In the genomic region with DNA sequence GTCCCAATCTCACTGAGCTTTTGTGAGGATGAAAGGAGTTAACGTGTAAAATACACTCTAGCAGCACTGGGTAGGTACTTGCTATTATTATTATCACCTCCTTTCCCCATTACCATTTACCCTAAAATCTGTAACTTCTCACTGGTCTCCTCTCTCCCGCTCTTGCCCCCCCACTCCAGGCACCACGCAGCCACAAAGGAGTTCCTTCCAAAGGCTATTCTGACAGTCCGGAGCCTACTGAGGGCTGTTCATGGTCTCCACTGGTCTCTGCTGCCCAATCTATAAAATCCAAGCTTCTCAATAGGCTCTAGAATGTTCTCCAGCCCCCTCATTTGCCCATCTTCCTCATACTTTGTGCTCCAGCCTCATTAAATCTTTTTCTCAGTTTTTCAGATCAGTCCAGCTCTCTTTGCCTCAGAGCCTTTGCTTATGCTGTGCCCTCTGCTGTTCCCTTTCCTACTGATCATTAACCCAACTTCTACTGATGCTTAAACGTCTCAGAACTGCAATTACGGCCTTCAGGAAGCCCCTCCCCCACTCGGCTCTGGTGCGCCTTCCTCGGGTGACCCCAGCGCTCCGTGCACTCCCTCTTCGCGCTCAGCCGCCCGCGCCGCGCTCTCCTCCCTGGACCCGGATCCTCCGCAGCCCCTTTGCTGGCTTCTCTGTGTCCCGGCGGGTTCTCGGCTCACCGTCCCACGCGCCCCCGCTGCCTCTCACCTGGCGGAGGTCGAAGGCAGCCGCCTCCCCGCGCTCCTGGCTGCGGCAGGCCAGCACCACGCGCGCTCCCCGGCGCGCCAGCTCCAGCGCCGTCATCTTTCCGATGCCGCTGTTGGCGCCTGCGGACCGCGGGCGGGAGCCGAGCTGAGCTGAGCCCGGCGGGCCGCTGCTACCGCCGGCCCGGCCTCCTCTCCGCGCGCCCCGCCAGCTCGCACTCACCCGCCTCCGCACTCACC, we compare ENCODE assay signal across 7 cellular contexts. TPM values are rescaled to one million over a fixed set of nuclear protein-coding genes. Genes with fewer than 3 reads are reported as not detected.
A peak's percentile ranks its signal among the peaks of the same experiment; 100 is the strongest.
DNase-seq lines count a peak whose midpoint lies in the region; ATAC-seq and TF ChIP-seq lines count a peak whose summit lies in the region.

No MANE protein-coding gene starts in this region.

- H3K36me3 ChIP-seq in mucosa of stomach (ENCODE audit: control insufficient read depth, insufficient read depth, low read length) (peaks cover 5% of the 10 kb centered on the region), stomach (peaks cover 15 to 18% (median 17%) of the 10 kb centered on the region in 4 donors)

- H3K4me3 ChIP-seq in mucosa of stomach (ENCODE audit: low read length) = peak overlapping the region; percentile 58
- H3K4me3 ChIP-seq in stomach = peak overlapping the region; percentile 65 to 94 (median 75)

- DNase-seq in NCI-H2171 treated with DMSO at 0.1 percent for 48 hours (lab: John Stamatoyannopoulos, UW) = peak; percentile 69
- peak; percentile 49 to 58 for DNase-seq in activated CD4-positive, alpha-beta T cell treated with anti-CD3 and anti-CD28 coated beads for 4 hours
- peak in 1 of 3 experiments; percentile 39 for DNase-seq in effector memory CD8-positive, alpha-beta T cell
- peak; percentile 46 for DNase-seq in stomach

- TF ChIP-seq CTCF in stomach (IDR thresholded peaks at IDR 0.05) = no peak

- peaks cover 41% of the 10 kb centered on the region for H3K36me3 Mint-ChIP-seq in effector memory CD8-positive, alpha-beta T cell (ENCODE audit: insufficient read depth)

- H3K27me3 ChIP-seq in mucosa of stomach (ENCODE audit: control insufficient read depth, insufficient read depth, low read length) (no peaks in the 10 kb centered on the region), stomach (no peaks in the 10 kb centered on the region)

- peak overlapping the region; percentile 67 for H3K9ac ChIP-seq in mucosa of stomach (ENCODE audit: low read length)

- H3K9me3 ChIP-seq in mucosa of stomach (ENCODE audit: control insufficient read depth, low read length) = no peaks in the 10 kb centered on the region
- no peaks in the 10 kb centered on the region for H3K9me3 ChIP-seq in stomach

- no peak for TF ChIP-seq EP300 in stomach (IDR thresholded peaks at IDR 0.05)

- H3K27me3 Mint-ChIP-seq in effector memory CD8-positive, alpha-beta T cell = no peaks in the 10 kb centered on the region

- intact Hi-C loops in stomach (cut with DNase I; ENCODE audit: low total_unique reads) = no loop called here

- peaks cover 33 to 41% of the 10 kb centered on the region in 2 donors for H3K4me1 Mint-ChIP-seq in effector memory CD8-positive, alpha-beta T cell (ENCODE audit: low read depth in 2 of 2)

- H3K4me1 ChIP-seq in mucosa of stomach (ENCODE audit: control insufficient read depth, insufficient read depth, low read length) = peaks cover 38% of the 10 kb centered on the region
- H3K4me1 ChIP-seq in stomach = peaks cover 16 to 57% (median 42%) of the 10 kb centered on the region in 4 donors

- H3K27ac ChIP-seq in stomach = peak overlapping the region; percentile 84 to 91 (median 89)

- ATAC-seq in GM18861 (IDR thresholded peaks at IDR 0.05; ENCODE audit: unreplicated experiment) = peak; percentile 1
- ATAC-seq in HG02981 (IDR thresholded peaks at IDR 0.05; ENCODE audit: unreplicated experiment) = peak; percentile 6
- ATAC-seq in effector memory CD8-positive, alpha-beta T cell (replicated peaks) = peak; percentile 39

- 3 to 7% (median 4%) methylated on average over 31 to 62 of the region's 62 CpGs for WGBS in stomach, 5 donors

- no peaks in the 10 kb centered on the region for H3K9me3 Mint-ChIP-seq in effector memory CD8-positive, alpha-beta T cell

- peak overlapping the region; percentile 82 to 87 for H3K4me3 Mint-ChIP-seq in effector memory CD8-positive, alpha-beta T cell

- H3K27ac Mint-ChIP-seq in effector memory CD8-positive, alpha-beta T cell = peak overlapping the region; percentile 86 to 91

- no peak for TF ChIP-seq POLR2A in stomach (IDR thresholded peaks at IDR 0.05)

RNA-seq across cellular contexts. Expression of a gene that starts 0.7 kb away (rescaled TPM):
- total RNA-seq in stomach = 10 to 100 TPM in 2 of 5 donors, 1 to 10 TPM in 2, not detected in 1; 6.4 to 33.5 (median 9.3) TPM
- 10 to 100 TPM in 1 of 3 donors, 1 to 10 TPM in 2; 4.4 to 13.4 (median 6.0) TPM for polyA plus RNA-seq in stomach

RNA-seq across cellular contexts. Expression of a gene that starts 4.6 kb away (rescaled TPM):
- 10 to 100 TPM; 19.5 to 80.5 (median 42.4) TPM for total RNA-seq in stomach
- polyA plus RNA-seq in stomach = 10 to 100 TPM; 32.1 to 43.2 (median 37.0) TPM

RNA-seq across cellular contexts. Expression of a gene that starts 47.3 kb away (rescaled TPM):
- total RNA-seq in stomach = 10 to 100 TPM; 23.1 to 97.0 (median 60.0) TPM
- 10 to 100 TPM; 36.7 to 50.3 (median 42.6) TPM for polyA plus RNA-seq in stomach

RNA-seq across cellular contexts. Expression of a gene that starts 49.2 kb away (rescaled TPM):
- total RNA-seq in stomach = 100 to 1,000 TPM in 1 of 5 donors, 10 to 100 TPM in 4; 23.2 to 206 (median 48.5) TPM
- 1 to 10 TPM; 8.3 to 9.8 (median 8.6) TPM for polyA plus RNA-seq in stomach

RNA-seq across cellular contexts. Expression of a gene that starts 59.6 kb away (rescaled TPM):
- total RNA-seq in stomach = 10 to 100 TPM in 3 of 5 donors, 1 to 10 TPM in 2; 5.5 to 29.6 (median 14.0) TPM
- polyA plus RNA-seq in stomach = 1 to 10 TPM; 4.4 to 8.3 (median 6.6) TPM
